7 cellular contexts compared by ENCODE assay signal in the genomic region with DNA sequence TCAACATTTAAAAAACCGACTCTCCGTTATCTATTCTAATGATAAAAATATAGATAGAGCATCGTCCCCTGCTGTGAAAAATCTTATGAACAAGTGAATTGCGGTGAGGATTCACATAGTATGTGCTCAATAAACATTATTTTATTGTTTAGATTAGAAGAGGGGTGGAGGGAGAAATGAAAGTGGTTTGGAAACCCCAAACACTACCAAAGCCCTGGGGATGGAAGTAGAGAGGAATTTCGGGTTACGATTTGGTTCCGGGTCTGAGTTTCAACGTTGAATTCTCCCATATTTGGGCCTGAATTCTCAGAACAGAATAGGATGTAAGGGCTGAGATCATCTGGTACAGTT. TPM values are rescaled to one million over a fixed set of nuclear protein-coding genes. Genes with fewer than 3 reads are reported as not detected.
DNase-seq lines count a peak whose midpoint lies in the region; ATAC-seq and TF ChIP-seq lines count a peak whose summit lies in the region.

No MANE protein-coding gene starts in this region.

- H3K27me3 ChIP-seq in HL-60 (ENCODE audit: insufficient read depth, poor library complexity, severe bottlenecking) = no peaks in the 10 kb centered on the region

- H3K27me3 Mint-ChIP-seq in stimulated activated naive CD8-positive, alpha-beta T cell treated with anti-CD3 and anti-CD28 coated beads, Interleukin-15, amount 100 ng/mL, for 72 hours = no peaks in the 10 kb centered on the region

- peak overlapping the region; percentile 94 to 98 for H3K27ac Mint-ChIP-seq in activated naive CD4-positive, alpha-beta T cell treated with anti-CD3 and anti-CD28 coated beads, Interleukin-2, amount 50 U/mL, for 72 hours
- H3K27ac Mint-ChIP-seq in stimulated activated naive CD8-positive, alpha-beta T cell treated with anti-CD3 and anti-CD28 coated beads, Interleukin-15, amount 100 ng/mL, for 72 hours = peak overlapping the region; percentile 97 to 98

- peak overlapping the region; percentile 100 for H3K4me3 ChIP-seq in HL-60 (replicated peaks; ENCODE audit: insufficient read depth, low read length)
- H3K4me3 ChIP-seq in iPS-18c (ENCODE audit: insufficient read depth, low read depth, low read length) = peak overlapping the region; percentile 97; the same call in 1 of the 2 replicates

- no peak for ATAC-seq in activated naive CD4-positive, alpha-beta T cell treated with anti-CD3 and anti-CD28 coated beads, Interleukin-2, amount 50 U/mL, for 72 hours
- no peak for ATAC-seq in stimulated activated naive CD8-positive, alpha-beta T cell treated with anti-CD3 and anti-CD28 coated beads, Interleukin-15, amount 100 ng/mL, for 72 hours
- ATAC-seq in HG02763 (IDR thresholded peaks at IDR 0.05; ENCODE audit: unreplicated experiment) = no peak

- DNase-seq in HL-60 (ENCODE audit: low read depth in 1 of 2, low spot score in 1 of 2) (no peak), mucosa of gallbladder (ENCODE audit: low spot score) (no peak), AG20443 (ENCODE audit: low spot score) (no peak)
- no peak for DNase-seq in activated naive CD4-positive, alpha-beta T cell treated with anti-CD3 and anti-CD28 coated beads, Interleukin-2, amount 50 U/mL, for 72 hours (ENCODE audit: low spot score in 2 of 2)
- no peak for DNase-seq in stimulated activated naive CD8-positive, alpha-beta T cell treated with anti-CD3 and anti-CD28 coated beads, Interleukin-15, amount 100 ng/mL, for 72 hours

- H3K9me3 Mint-ChIP-seq in activated naive CD4-positive, alpha-beta T cell treated with anti-CD3 and anti-CD28 coated beads, Interleukin-2, amount 50 U/mL, for 72 hours = no peaks in the 10 kb centered on the region
- no peaks in the 10 kb centered on the region for H3K9me3 Mint-ChIP-seq in stimulated activated naive CD8-positive, alpha-beta T cell treated with anti-CD3 and anti-CD28 coated beads, Interleukin-15, amount 100 ng/mL, for 72 hours

- TF ChIP-seq CTCF in HL-60 (IDR thresholded peaks at IDR 0.05; ENCODE audit: insufficient read depth, low read length) = no peak

- H3K9me3 ChIP-seq in iPS-18c (ENCODE audit: control insufficient read depth, insufficient read depth, low read length) = no peaks in the 10 kb centered on the region

- peaks cover 5 to 13% of the 10 kb centered on the region in 2 donors for H3K36me3 Mint-ChIP-seq in activated naive CD4-positive, alpha-beta T cell treated with anti-CD3 and anti-CD28 coated beads, Interleukin-2, amount 50 U/mL, for 72 hours

- peak overlapping the region; percentile 90 to 96 for H3K4me3 Mint-ChIP-seq in stimulated activated naive CD8-positive, alpha-beta T cell treated with anti-CD3 and anti-CD28 coated beads, Interleukin-15, amount 100 ng/mL, for 72 hours

- H3K4me1 Mint-ChIP-seq in stimulated activated naive CD8-positive, alpha-beta T cell treated with anti-CD3 and anti-CD28 coated beads, Interleukin-15, amount 100 ng/mL, for 72 hours = peaks cover 22% of the 10 kb centered on the region

- H3K27ac ChIP-seq in HL-60 (replicated peaks) = peak overlapping the region; percentile 13; the same call in 1 of the 2 replicates

RNA-seq across cellular contexts. Expression of a gene that starts 0.5 kb away (rescaled TPM):
- total RNA-seq in activated naive CD4-positive, alpha-beta T cell treated with anti-CD3 and anti-CD28 coated beads, Interleukin-2, amount 50 U/mL, for 72 hours = 10 to 100 TPM; 35.2 to 41.0 TPM
- total RNA-seq in mucosa of gallbladder = 78.8 TPM

RNA-seq across cellular contexts. Expression of a gene that starts 46.8 kb away (rescaled TPM):
- total RNA-seq in activated naive CD4-positive, alpha-beta T cell treated with anti-CD3 and anti-CD28 coated beads, Interleukin-2, amount 50 U/mL, for 72 hours = 10 to 100 TPM in 1 of 2 donors, 1 to 10 TPM in 1; 5.7 to 10.4 TPM
- 16.8 TPM for total RNA-seq in mucosa of gallbladder

RNA-seq across cellular contexts. Expression of a gene that starts 58.0 kb away (rescaled TPM):
- 10 to 100 TPM; 28.3 to 52.0 TPM for total RNA-seq in activated naive CD4-positive, alpha-beta T cell treated with anti-CD3 and anti-CD28 coated beads, Interleukin-2, amount 50 U/mL, for 72 hours
- total RNA-seq in mucosa of gallbladder = 36.5 TPM
